In the genomic region with DNA sequence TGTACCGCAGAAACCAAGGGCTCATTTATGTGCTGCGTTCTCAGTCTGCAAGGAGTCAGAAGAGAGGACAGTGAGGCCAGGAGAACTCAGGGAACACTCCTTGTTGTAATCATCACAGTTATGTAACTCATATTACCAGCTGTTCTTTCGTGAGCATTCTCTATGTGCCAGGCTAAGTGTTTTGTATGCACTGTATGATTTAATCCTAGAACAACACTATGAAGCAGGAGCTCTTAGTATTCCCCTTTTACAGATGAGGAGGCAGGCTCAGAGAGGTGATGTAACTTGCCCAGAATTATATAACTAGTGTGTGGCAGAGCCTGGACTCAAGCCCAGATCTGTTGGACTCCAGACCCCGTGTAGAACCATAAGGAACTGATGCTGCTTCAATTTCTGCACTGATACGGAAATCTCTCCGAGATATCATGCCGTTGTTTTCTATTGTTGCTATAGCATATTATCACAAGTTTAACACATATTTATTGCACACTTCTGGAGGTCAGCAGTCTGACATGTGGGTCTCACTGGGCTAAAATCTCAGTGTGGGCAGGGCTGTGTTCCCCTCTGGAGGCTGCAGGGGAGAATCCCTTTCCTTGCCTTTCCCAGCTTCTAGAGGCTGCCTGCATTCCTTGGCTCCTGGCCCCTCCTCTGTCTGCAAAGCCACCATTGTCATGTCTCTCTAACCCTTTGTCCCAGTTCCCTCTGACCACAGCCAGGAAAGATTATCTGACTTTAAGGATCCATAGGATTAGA, we compare ENCODE assay signal across 10 cellular contexts. TPM values are rescaled to one million over a fixed set of nuclear protein-coding genes. Genes with fewer than 3 reads are reported as not detected.
A peak's percentile ranks its signal among the peaks of the same experiment; 100 is the strongest.
DNase-seq lines count a peak whose midpoint lies in the region; ATAC-seq and TF ChIP-seq lines count a peak whose summit lies in the region.
"Had no signal": no experiment of that assay in that cellular context is flagged by ENCODE, and none has a peak within 500 bp of the region (broad histone marks: within the 10 kb centered on the region; RNA-seq: fewer than 3 reads in every experiment).

No MANE protein-coding gene starts in this region.

- ATAC-seq in WTC11 (no peak), gastroesophageal sphincter (peak; percentile 59), HG03159 (IDR thresholded peaks at IDR 0.05; ENCODE audit: unreplicated experiment) (no peak)
- ATAC-seq in stimulated activated naive CD8-positive, alpha-beta T cell treated with anti-CD3 and anti-CD28 coated beads, Interleukin-15, Interleukin-2, amounts not matched to agents 100 U/mL and 50 U/mL, for 24 hours, result no peak
- ATAC-seq: CD8-positive, alpha-beta T cell had no signal

- peaks cover 20% of the 10 kb centered on the region for H3K4me1 Mint-ChIP-seq in WTC11

- H3K27ac Mint-ChIP-seq in WTC11, result no peak overlapping the region
- H3K27ac Mint-ChIP-seq: CD8-positive, alpha-beta T cell had no signal

- H3K4me3 ChIP-seq in GM06990 (replicated peaks; ENCODE audit: low read depth, low read length) (peak overlapping the region; percentile 21), gastroesophageal sphincter (no peak overlapping the region)

- no peaks in the 10 kb centered on the region for H3K9me3 ChIP-seq in gastroesophageal sphincter

- H3K4me3 Mint-ChIP-seq in WTC11, result no peak overlapping the region
- H3K4me3 Mint-ChIP-seq: CD8-positive, alpha-beta T cell had no signal

- H3K4me1 ChIP-seq in gastroesophageal sphincter, result peaks cover 8 to 88% (median 49%) of the 10 kb centered on the region in 3 donors

- no peak for TF ChIP-seq CTCF in GM06990 (IDR thresholded peaks at IDR 0.05; ENCODE audit: insufficient read depth, low read length, poor library complexity, severe bottlenecking)
- TF ChIP-seq CTCF in WTC11 (IDR thresholded peaks at IDR 0.05), result no peak
- TF ChIP-seq CTCF in gastroesophageal sphincter (IDR thresholded peaks at IDR 0.05), result no peak

- intact Hi-C loops in posterior vena cava (cut with DNase I), result loop anchor here in 1 of 2 donors (5.0 kb wide), 1 partner anchor 117 kb away; no protein-coding TSS in a partner anchor

- no peaks in the 10 kb centered on the region; the same call in 1 of the 2 replicates for H3K27me3 ChIP-seq in GM06990 (replicated peaks; ENCODE audit: control insufficient read depth, insufficient read depth, low read length)
- H3K27me3 ChIP-seq in gastroesophageal sphincter, result no peaks in the 10 kb centered on the region

- TF ChIP-seq POLR2A in gastroesophageal sphincter (IDR thresholded peaks at IDR 0.05), result no peak

- TF ChIP-seq EP300 in gastroesophageal sphincter (IDR thresholded peaks at IDR 0.05), result no peak

- WGBS in gastroesophageal sphincter (ENCODE audit: low coverage in 1 of 2), 2 donors, result 24 to 34% methylated on average over 6 to 7 of the region's 7 CpGs

- POLR2A ChIA-PET in WTC11 (lab: Charles Lee), result no interaction called here

- CTCF ChIA-PET in WTC11 (lab: Charles Lee), result no interaction called here

- peaks cover 7% of the 10 kb centered on the region for H3K9me3 Mint-ChIP-seq in WTC11
- H3K9me3 Mint-ChIP-seq: CD8-positive, alpha-beta T cell had no signal

- H3K27ac ChIP-seq in gastroesophageal sphincter, result peak overlapping the region; percentile 65 to 85 (median 82)

- no peaks in the 10 kb centered on the region; the same call in 1 of the 2 replicates for H3K27me3 Mint-ChIP-seq in WTC11 (ENCODE audit: low read depth)

- H3K36me3 Mint-ChIP-seq in WTC11, result no peaks in the 10 kb centered on the region
- H3K36me3 Mint-ChIP-seq: CD8-positive, alpha-beta T cell had no signal

- H3K36me3 ChIP-seq in GM06990 (ENCODE audit: control insufficient read depth, insufficient read depth, low read length) (no peaks in the 10 kb centered on the region), gastroesophageal sphincter (no peaks in the 10 kb centered on the region)

- DNase-seq in GM06990 (ENCODE audit: extremely low read depth, insufficient read length) (no peak), WTC11 (ENCODE audit: low spot score) (no peak), renal cortical epithelial cell (ENCODE audit: low read depth) (peak; percentile 65), NCI-H748 (lab: John Stamatoyannopoulos, UW; ENCODE audit: unreplicated experiment) (no peak), posterior vena cava (ENCODE audit: low spot score) (no peak)
- no peak for DNase-seq in stimulated activated naive CD8-positive, alpha-beta T cell treated with anti-CD3 and anti-CD28 coated beads, Interleukin-15, Interleukin-2, amounts not matched to agents 100 U/mL and 50 U/mL, for 24 hours
- DNase-seq: CD8-positive, alpha-beta T cell; NCI-H2227 treated with DMSO at 0.1 percent for 48 hours had no signal

TF ChIP-seq in WTC11, 78 proteins besides CTCF, POLR2A, EP300 and RAD21 (continues in another document):
- TF ChIP-seq, protein P1, sequence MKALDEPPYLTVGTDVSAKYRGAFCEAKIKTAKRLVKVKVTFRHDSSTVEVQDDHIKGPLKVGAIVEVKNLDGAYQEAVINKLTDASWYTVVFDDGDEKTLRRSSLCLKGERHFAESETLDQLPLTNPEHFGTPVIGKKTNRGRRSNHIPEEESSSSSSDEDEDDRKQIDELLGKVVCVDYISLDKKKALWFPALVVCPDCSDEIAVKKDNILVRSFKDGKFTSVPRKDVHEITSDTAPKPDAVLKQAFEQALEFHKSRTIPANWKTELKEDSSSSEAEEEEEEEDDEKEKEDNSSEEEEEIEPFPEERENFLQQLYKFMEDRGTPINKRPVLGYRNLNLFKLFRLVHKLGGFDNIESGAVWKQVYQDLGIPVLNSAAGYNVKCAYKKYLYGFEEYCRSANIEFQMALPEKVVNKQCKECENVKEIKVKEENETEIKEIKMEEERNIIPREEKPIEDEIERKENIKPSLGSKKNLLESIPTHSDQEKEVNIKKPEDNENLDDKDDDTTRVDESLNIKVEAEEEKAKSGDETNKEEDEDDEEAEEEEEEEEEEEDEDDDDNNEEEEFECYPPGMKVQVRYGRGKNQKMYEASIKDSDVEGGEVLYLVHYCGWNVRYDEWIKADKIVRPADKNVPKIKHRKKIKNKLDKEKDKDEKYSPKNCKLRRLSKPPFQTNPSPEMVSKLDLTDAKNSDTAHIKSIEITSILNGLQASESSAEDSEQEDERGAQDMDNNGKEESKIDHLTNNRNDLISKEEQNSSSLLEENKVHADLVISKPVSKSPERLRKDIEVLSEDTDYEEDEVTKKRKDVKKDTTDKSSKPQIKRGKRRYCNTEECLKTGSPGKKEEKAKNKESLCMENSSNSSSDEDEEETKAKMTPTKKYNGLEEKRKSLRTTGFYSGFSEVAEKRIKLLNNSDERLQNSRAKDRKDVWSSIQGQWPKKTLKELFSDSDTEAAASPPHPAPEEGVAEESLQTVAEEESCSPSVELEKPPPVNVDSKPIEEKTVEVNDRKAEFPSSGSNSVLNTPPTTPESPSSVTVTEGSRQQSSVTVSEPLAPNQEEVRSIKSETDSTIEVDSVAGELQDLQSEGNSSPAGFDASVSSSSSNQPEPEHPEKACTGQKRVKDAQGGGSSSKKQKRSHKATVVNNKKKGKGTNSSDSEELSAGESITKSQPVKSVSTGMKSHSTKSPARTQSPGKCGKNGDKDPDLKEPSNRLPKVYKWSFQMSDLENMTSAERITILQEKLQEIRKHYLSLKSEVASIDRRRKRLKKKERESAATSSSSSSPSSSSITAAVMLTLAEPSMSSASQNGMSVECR (CRISPR knock-in tag; IDR thresholded peaks at IDR 0.05; ENCODE audit: borderline replicate concordance), result no peak
- TF ChIP-seq, protein P2, sequence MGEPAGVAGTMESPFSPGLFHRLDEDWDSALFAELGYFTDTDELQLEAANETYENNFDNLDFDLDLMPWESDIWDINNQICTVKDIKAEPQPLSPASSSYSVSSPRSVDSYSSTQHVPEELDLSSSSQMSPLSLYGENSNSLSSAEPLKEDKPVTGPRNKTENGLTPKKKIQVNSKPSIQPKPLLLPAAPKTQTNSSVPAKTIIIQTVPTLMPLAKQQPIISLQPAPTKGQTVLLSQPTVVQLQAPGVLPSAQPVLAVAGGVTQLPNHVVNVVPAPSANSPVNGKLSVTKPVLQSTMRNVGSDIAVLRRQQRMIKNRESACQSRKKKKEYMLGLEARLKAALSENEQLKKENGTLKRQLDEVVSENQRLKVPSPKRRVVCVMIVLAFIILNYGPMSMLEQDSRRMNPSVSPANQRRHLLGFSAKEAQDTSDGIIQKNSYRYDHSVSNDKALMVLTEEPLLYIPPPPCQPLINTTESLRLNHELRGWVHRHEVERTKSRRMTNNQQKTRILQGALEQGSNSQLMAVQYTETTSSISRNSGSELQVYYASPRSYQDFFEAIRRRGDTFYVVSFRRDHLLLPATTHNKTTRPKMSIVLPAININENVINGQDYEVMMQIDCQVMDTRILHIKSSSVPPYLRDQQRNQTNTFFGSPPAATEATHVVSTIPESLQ (CRISPR knock-in tag; IDR thresholded peaks at IDR 0.05), result no peak
- no peak for TF ChIP-seq ZNF512 (CRISPR knock-in tag; IDR thresholded peaks at IDR 0.05; ENCODE audit: borderline replicate concordance)
- no peak for TF ChIP-seq NR3C1 (CRISPR knock-in tag; conservative IDR thresholded peaks at IDR 0.05; ENCODE audit: low read depth)
- TF ChIP-seq ZNF416 (CRISPR knock-in tag; IDR thresholded peaks at IDR 0.05), result no peak

RNA-seq across cellular contexts. Expression of gene CD9, which starts 16.3 kb away (rescaled TPM):
- total RNA-seq in WTC11 (2021) (241 to 260 TPM (median 251 TPM) in 3 replicates), gastroesophageal sphincter (100 to 1,000 TPM; 379 to 558 (median 468) TPM), renal cortical epithelial cell (333 and 1,067 TPM in 2 replicates), posterior vena cava (100 to 1,000 TPM; 248 to 281 TPM)

RNA-seq across cellular contexts. Expression of gene VWF, which starts 59.4 kb away (rescaled TPM):
- total RNA-seq in WTC11 (2021) (0.48 to 0.98 TPM (median 0.78 TPM) in 3 replicates), gastroesophageal sphincter (100 to 1,000 TPM in 3 of 4 donors, 10 to 100 TPM in 1; 94.3 to 261 (median 162) TPM), renal cortical epithelial cell (2.2 and 3.0 TPM in 2 replicates), posterior vena cava (100 to 1,000 TPM; 366 to 375 TPM)
- total RNA-seq: CD8-positive, alpha-beta T cell had no signal

Comparison
In these comparisons a context has a peak if more than half of its experiments do, and no peak if none do; other contexts are left out.
1. RNA of gene VWF, which starts 59.4 kb away (total RNA-seq): 366 to 375 TPM in posterior vena cava and 94.3 to 261 TPM in gastroesophageal sphincter; 2.2 to 3.0 TPM in renal cortical epithelial cell and 0.48 to 0.98 TPM in WTC11; every median in the first group is over 10 times any median in the second.